1 cellular context compared by ENCODE assay signal in genomic region chr18:73662440-73662839, GRCh38.
TF ChIP-seq lines count a peak whose summit lies in the region.

No MANE protein-coding gene starts in this region.

TF ChIP-seq in IMR-90, 13 proteins besides CTCF, POLR2A, EP300 and RAD21 (continued from another document):
- TF ChIP-seq, protein P1, sequence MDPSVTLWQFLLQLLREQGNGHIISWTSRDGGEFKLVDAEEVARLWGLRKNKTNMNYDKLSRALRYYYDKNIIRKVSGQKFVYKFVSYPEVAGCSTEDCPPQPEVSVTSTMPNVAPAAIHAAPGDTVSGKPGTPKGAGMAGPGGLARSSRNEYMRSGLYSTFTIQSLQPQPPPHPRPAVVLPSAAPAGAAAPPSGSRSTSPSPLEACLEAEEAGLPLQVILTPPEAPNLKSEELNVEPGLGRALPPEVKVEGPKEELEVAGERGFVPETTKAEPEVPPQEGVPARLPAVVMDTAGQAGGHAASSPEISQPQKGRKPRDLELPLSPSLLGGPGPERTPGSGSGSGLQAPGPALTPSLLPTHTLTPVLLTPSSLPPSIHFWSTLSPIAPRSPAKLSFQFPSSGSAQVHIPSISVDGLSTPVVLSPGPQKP (IDR thresholded peaks at IDR 0.05; ENCODE audit: borderline replicate concordance, low read depth, low read length): no peak
- no peak for TF ChIP-seq RCOR1 (IDR thresholded peaks at IDR 0.05; ENCODE audit: insufficient replicate concordance, low read length)
- TF ChIP-seq MXI1 (IDR thresholded peaks at IDR 0.05; ENCODE audit: borderline replicate concordance, low read depth, low read length): no peak
- TF ChIP-seq SMC3 (IDR thresholded peaks at IDR 0.05; ENCODE audit: low read depth, low read length): no peak
TF ChIP-seq in IMR-90: peak in this region for 0.
